Comparison of ENCODE assay signal across 15 cellular contexts in the genomic region with DNA sequence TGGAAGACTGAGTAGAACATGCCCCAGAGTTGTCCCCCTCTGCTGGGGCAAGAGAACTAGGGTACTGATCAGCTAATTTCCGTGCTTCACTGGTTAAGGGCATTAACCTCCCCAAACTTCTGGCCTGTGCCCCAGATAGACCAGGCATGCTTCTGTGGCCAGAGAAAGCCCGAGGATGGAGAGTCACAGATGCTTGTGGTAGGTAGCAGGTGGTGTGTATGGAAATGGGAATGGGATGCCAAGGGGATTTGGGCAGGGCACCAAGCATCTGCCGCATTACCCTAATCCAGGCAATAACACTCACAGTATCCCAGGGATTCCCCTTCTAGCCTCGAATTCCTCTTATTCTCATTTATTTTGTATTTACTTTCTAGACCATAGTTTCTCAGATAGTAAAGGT.
"Had no signal": no experiment of that assay in that cellular context is flagged by ENCODE, and none has a peak within 500 bp of the region (broad histone marks: within the 10 kb centered on the region; RNA-seq: fewer than 3 reads in every experiment).

No MANE protein-coding gene starts in this region.

- H3K27ac Mint-ChIP-seq: stimulated activated naive B cell treated with anti-CD40 and anti-IgM and Interleukin-4, amounts not matched to agents 10 μg/mL and 1 μg/mL and 100 μg/mL, for 72 hours had no signal

- H3K36me3 Mint-ChIP-seq: stimulated activated naive B cell treated with anti-CD40 and anti-IgM and Interleukin-4, amounts not matched to agents 10 μg/mL and 1 μg/mL and 100 μg/mL, for 72 hours had no signal

- ATAC-seq: left lobe of liver; stimulated activated naive B cell treated with anti-CD40 and anti-IgM and Interleukin-4, amounts not matched to agents 10 μg/mL and 1 μg/mL and 100 μg/mL, for 72 hours had no signal

- H3K27me3 ChIP-seq: cardiac muscle cell, esophagus muscularis mucosa, neutrophil, thyroid gland had no signal

- H3K4me1 Mint-ChIP-seq: naive B cell; stimulated activated naive B cell treated with anti-CD40 and anti-IgM and Interleukin-4, amounts not matched to agents 10 μg/mL and 1 μg/mL and 100 μg/mL, for 72 hours had no signal

- H3K4me3 ChIP-seq: cardiac muscle cell, coronary artery, esophagus muscularis mucosa, thyroid gland had no signal

- DNase-seq: activated CD4-positive, CD25-positive, alpha-beta regulatory T cell treated with anti-CD3 and anti-CD28 coated beads, Interleukin-2, amount 50 U/mL, for 72 hours; activated naive CD4-positive, alpha-beta T cell treated with Interleukin-2 at 50 U/mL for 16 hours; activated T-cell treated with anti-CD3 and anti-CD28 coated beads for 4 hours; islet precursor cell; naive B cell; retina; stimulated activated CD4-positive, alpha-beta T cell treated with anti-CD3 and anti-CD28 coated beads, Interleukin-2, amount 100 ng/mL, for 48 hours; stimulated activated naive B cell treated with anti-CD40 and anti-IgM and Interleukin-4, amounts not matched to agents 10 μg/mL and 1 μg/mL and 100 μg/mL, for 72 hours; thyroid gland had no signal

- H3K27ac ChIP-seq: cardiac muscle cell, coronary artery, esophagus muscularis mucosa, neutrophil, thyroid gland had no signal

- H3K36me3 ChIP-seq: cardiac muscle cell, esophagus muscularis mucosa, neutrophil, thyroid gland had no signal

- H3K4me3 Mint-ChIP-seq: naive B cell; stimulated activated naive B cell treated with anti-CD40 and anti-IgM and Interleukin-4, amounts not matched to agents 10 μg/mL and 1 μg/mL and 100 μg/mL, for 72 hours had no signal

- FAIRE-seq: urothelium cell line had no signal

- H3K4me1 ChIP-seq: esophagus muscularis mucosa, thyroid gland had no signal

- H3K9me3 ChIP-seq: neutrophil, thyroid gland had no signal
